1 cellular context compared by ENCODE assay signal in the genomic region with DNA sequence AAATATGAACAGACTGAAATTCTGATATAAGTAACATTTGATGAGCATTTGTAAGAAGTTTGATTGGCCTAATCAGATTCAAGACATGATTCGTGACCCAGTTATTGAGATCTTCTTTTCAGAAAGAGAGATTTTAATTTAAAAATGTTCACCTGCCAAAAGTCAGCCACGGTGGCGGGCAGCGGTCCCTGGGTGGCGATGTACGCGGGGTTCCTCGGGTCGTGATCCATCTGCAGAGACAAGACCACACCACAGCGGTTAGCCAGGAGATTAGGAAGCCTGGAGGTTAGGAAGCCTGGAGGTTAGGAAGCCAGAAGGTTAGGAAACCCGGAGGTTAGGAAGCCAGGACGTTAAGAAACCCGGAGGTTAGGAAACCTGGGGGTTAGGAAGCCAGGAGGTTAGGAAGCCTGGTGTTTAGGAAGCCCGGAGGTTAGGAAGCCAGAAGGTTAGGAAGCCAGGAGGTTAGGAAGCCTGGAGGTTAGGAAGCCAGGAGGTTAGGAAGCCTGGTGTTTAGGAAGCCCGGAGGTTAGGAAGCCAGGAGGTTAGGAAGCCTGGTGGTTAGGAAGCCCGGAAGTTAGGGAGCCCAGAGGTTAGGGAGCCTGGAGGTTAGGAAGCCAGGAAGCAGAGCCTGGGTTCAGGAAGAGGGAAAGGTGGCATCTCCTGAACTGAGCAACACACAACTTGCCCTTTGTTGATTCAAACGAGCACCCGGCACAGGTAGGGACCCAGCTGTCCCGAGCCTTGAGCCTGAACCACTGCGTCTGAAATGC.
TF ChIP-seq lines count a peak whose summit lies in the region.

No MANE protein-coding gene starts in this region.

TF ChIP-seq in K562, 482 proteins besides CTCF, POLR2A, EP300 and RAD21:
- TF ChIP-seq, protein P1, sequence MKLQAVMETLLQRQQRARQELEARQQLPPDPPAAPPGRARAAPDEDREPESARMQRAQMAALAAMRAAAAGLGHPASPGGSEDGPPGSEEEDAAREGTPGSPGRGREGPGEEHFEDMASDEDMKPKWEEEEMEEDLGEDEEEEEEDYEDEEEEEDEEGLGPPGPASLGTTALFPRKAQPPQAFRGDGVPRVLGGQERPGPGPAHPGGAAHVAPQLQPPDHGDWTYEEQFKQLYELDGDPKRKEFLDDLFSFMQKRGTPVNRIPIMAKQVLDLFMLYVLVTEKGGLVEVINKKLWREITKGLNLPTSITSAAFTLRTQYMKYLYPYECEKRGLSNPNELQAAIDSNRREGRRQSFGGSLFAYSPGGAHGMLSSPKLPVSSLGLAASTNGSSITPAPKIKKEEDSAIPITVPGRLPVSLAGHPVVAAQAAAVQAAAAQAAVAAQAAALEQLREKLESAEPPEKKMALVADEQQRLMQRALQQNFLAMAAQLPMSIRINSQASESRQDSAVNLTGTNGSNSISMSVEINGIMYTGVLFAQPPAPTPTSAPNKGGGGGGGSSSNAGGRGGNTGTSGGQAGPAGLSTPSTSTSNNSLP (IDR thresholded peaks at IDR 0.05; ENCODE audit: borderline replicate concordance, low read depth, low read length), result no peak
- TF ChIP-seq, protein P2, sequence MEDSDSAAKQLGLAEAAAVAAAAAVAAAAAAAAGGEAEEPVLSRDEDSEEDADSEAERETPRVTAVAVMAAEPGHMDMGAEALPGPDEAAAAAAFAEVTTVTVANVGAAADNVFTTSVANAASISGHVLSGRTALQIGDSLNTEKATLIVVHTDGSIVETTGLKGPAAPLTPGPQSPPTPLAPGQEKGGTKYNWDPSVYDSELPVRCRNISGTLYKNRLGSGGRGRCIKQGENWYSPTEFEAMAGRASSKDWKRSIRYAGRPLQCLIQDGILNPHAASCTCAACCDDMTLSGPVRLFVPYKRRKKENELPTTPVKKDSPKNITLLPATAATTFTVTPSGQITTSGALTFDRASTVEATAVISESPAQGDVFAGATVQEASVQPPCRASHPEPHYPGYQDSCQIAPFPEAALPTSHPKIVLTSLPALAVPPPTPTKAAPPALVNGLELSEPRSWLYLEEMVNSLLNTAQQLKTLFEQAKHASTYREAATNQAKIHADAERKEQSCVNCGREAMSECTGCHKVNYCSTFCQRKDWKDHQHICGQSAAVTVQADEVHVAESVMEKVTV (CRISPR knock-in tag; IDR thresholded peaks at IDR 0.05), result no peak
- TF ChIP-seq RBM17 (IDR thresholded peaks at IDR 0.05; ENCODE audit: borderline replicate concordance, low read depth, low read length), result no peak
